8 cellular contexts compared by ENCODE assay signal in genomic region chr2:105789745-105790466, GRCh38. TPM values are rescaled to one million over a fixed set of nuclear protein-coding genes. Genes with fewer than 3 reads are reported as not detected.
DNase-seq lines count a peak whose midpoint lies in the region; ATAC-seq, FAIRE-seq and TF ChIP-seq lines count a peak whose summit lies in the region.

No MANE protein-coding gene starts in this region.

- no peaks in the 10 kb centered on the region for H3K27me3 ChIP-seq in foreskin keratinocyte
- no peaks in the 10 kb centered on the region for H3K27me3 ChIP-seq in small intestine (ENCODE audit: control insufficient read depth in 2 of 2, insufficient read depth in 2 of 2, low read length in 2 of 2)
- H3K27me3 ChIP-seq in BE2C: no peaks in the 10 kb centered on the region

- FAIRE-seq in small intestine (lab: Jason Lieb, UNC): no peak

- H3K9me3 Mint-ChIP-seq in activated T-cell treated with anti-CD3 and anti-CD28 coated beads, Interleukin-2, amount 50 U/mL, for 72 hours: no peaks in the 10 kb centered on the region

- H3K4me1 ChIP-seq in foreskin keratinocyte (peaks cover 26% of the 10 kb centered on the region), small intestine (ENCODE audit: control insufficient read depth in 2 of 2, insufficient read depth in 1 of 2, low read depth in 1 of 2, low read length in 1 of 2) (peaks cover 21 to 37% of the 10 kb centered on the region in 2 donors), BE2C (no peaks in the 10 kb centered on the region)

- peak overlapping the region; percentile 97 for H3K27ac Mint-ChIP-seq in activated T-cell treated with anti-CD3 and anti-CD28 coated beads, Interleukin-2, amount 50 U/mL, for 72 hours

- 14 to 35% (median 14%) methylated on average over 11 of the region's 11 CpGs for WGBS in small intestine, 3 donors

- H3K36me3 ChIP-seq in small intestine (ENCODE audit: control insufficient read depth in 2 of 2, insufficient read depth in 2 of 2, low read length in 2 of 2) (no peaks in the 10 kb centered on the region), BE2C (no peaks in the 10 kb centered on the region)

- no peak overlapping the region for H3K4me3 ChIP-seq in small intestine (ENCODE audit: low read depth in 1 of 2, low read length in 2 of 2)
- H3K4me3 ChIP-seq in BE2C (ENCODE audit: low read depth, low read length): no peak overlapping the region

- H3K4me3 Mint-ChIP-seq in activated T-cell treated with anti-CD3 and anti-CD28 coated beads, Interleukin-2, amount 50 U/mL, for 72 hours: peak overlapping the region; percentile 75 to 92

- TF ChIP-seq CTCF in GM13977 (IDR thresholded peaks at IDR 0.05; ENCODE audit: extremely low read depth, insufficient read depth, missing control alignments) (peak; percentile 46), foreskin keratinocyte (conservative IDR thresholded peaks at IDR 0.05) (peak; percentile 46), BE2C (IDR thresholded peaks at IDR 0.05; ENCODE audit: low read depth, low read length) (no peak)

- peaks cover 4 to 11% of the 10 kb centered on the region in 2 donors for H3K36me3 Mint-ChIP-seq in activated T-cell treated with anti-CD3 and anti-CD28 coated beads, Interleukin-2, amount 50 U/mL, for 72 hours (ENCODE audit: insufficient read depth in 2 of 2)

- H3K4me1 Mint-ChIP-seq in activated T-cell treated with anti-CD3 and anti-CD28 coated beads, Interleukin-2, amount 50 U/mL, for 72 hours (ENCODE audit: low read depth): peaks cover 97% of the 10 kb centered on the region

- peak; percentile 79 for ATAC-seq in HG02610 (IDR thresholded peaks at IDR 0.05; ENCODE audit: unreplicated experiment)
- peak; percentile 86 to 87 for ATAC-seq in activated T-cell treated with anti-CD3 and anti-CD28 coated beads, Interleukin-2, amount 50 U/mL, for 72 hours (replicated peaks in 1 of 2)
- ATAC-seq in foreskin keratinocyte: peak; percentile 84
- no peak for ATAC-seq in HG02970 (IDR thresholded peaks at IDR 0.05; ENCODE audit: low FRiP score, unreplicated experiment)

- no peaks in the 10 kb centered on the region for H3K27me3 Mint-ChIP-seq in activated T-cell treated with anti-CD3 and anti-CD28 coated beads, Interleukin-2, amount 50 U/mL, for 72 hours (ENCODE audit: low read depth)

- peak overlapping the region; percentile 48 for H3K27ac ChIP-seq in foreskin keratinocyte
- H3K27ac ChIP-seq in small intestine (ENCODE audit: low read depth in 1 of 2, low read length in 1 of 2): peak overlapping the region; percentile 45 to 58

- H3K9me3 ChIP-seq in small intestine (ENCODE audit: control insufficient read depth, low read depth): no peaks in the 10 kb centered on the region
- no peaks in the 10 kb centered on the region for H3K9me3 ChIP-seq in BE2C

- DNase-seq in GM13977 (ENCODE audit: low spot score): peak; percentile 45
- peak; percentile 80 to 92 for DNase-seq in NCI-H446 (lab: John Stamatoyannopoulos, UW)
- DNase-seq in activated T-cell treated with anti-CD3 and anti-CD28 coated beads, Interleukin-2, amount 50 U/mL, for 72 hours: peak; percentile 76 to 78
- DNase-seq in foreskin keratinocyte: peak; percentile 44 to 69
- peak; percentile 35 for DNase-seq in small intestine
- DNase-seq in BE2C: no peak

- in situ Hi-C loops in GM13977 (cut with MboI; ENCODE audit: low pct_unique_long_range_greater_than_20kb, low sequenced_read_pairs, unreplicated experiment): no loop called here

RNA-seq across cellular contexts. Expression of gene NCK2, which starts 45.2 kb away (rescaled TPM):
- 100 to 1,000 TPM; 159 to 161 TPM for total RNA-seq in activated T-cell treated with anti-CD3 and anti-CD28 coated beads, Interleukin-2, amount 50 U/mL, for 72 hours
- total RNA-seq in foreskin keratinocyte: 46.0 and 66.3 TPM in 2 replicates
- polyA plus RNA-seq in foreskin keratinocyte (32.0 and 44.1 TPM in 2 replicates), small intestine (100 to 1,000 TPM in 2 of 3 donors, 10 to 100 TPM in 1; 59.6 to 124 (median 103) TPM)
- polyA plus RNA-seq in BE2C (2012; ENCODE audit: insufficient read depth, insufficient read length, low read depth): 25.0 TPM
